Comparison of ENCODE assay signal across 8 cellular contexts in the genomic region with DNA sequence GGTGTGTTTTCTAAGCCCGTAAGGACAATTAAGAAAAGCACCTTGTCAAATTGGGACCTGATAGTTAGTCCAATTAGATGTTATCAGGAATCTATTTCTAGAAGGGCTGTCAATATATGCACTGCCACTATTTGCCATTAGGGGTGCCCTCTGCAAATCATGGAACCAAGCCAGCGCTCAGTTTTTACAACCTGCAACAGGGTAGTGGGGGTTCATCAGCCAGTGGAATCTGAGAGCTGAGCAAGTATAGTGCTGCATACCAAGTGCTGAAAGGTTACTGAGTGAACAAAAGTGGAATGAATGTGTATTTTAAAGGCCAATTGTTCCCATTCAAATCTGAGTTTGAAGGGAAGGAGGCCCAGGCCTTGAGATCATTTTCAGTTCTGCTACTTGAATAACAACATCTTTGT. TPM values are rescaled to one million over a fixed set of nuclear protein-coding genes. Genes with fewer than 3 reads are reported as not detected.
DNase-seq lines count a peak whose midpoint lies in the region; ATAC-seq and TF ChIP-seq lines count a peak whose summit lies in the region.

No MANE protein-coding gene starts in this region.

- ATAC-seq in GM18861 (IDR thresholded peaks at IDR 0.05; ENCODE audit: unreplicated experiment) (no peak), gastrocnemius medialis (no peak)

- TF ChIP-seq CTCF in C4-2B (conservative IDR thresholded peaks at IDR 0.05), result peak; percentile 92
- peak; percentile 53 for TF ChIP-seq CTCF in GM20000 (IDR thresholded peaks at IDR 0.05; ENCODE audit: extremely low read depth, missing control alignments)
- TF ChIP-seq CTCF in neural progenitor cell (IDR thresholded peaks at IDR 0.05), result peak; percentile 74
- peak in 2 of 5 experiments; percentile 11 to 38 for TF ChIP-seq CTCF in gastrocnemius medialis (IDR thresholded peaks at IDR 0.05 in 4 of 5, conservative IDR thresholded peaks at IDR 0.05 in 1 of 5)

- H2AFZ ChIP-seq in neural progenitor cell (replicated peaks), result no peak overlapping the region

- no peaks in the 10 kb centered on the region for H4K20me1 ChIP-seq in neural progenitor cell (ENCODE audit: low read depth)

- peaks cover 9% of the 10 kb centered on the region for H3K4me1 Mint-ChIP-seq in neural progenitor cell

- no peak for TF ChIP-seq POLR2A in gastrocnemius medialis (IDR thresholded peaks at IDR 0.05)

- no peak overlapping the region for H3K27ac ChIP-seq in C4-2B
- peak overlapping the region; percentile 93 for H3K27ac ChIP-seq in neural progenitor cell
- H3K27ac ChIP-seq in gastrocnemius medialis, result no peak overlapping the region

- H3K27me3 ChIP-seq in neural progenitor cell, result no peaks in the 10 kb centered on the region
- no peaks in the 10 kb centered on the region for H3K27me3 ChIP-seq in gastrocnemius medialis

- peak; percentile 63 for DNase-seq in GM20000 (ENCODE audit: low spot score)
- peak; percentile 34 for DNase-seq in NCI-H2029 (lab: John Stamatoyannopoulos, UW)
- peak; percentile 29 to 39 for DNase-seq in activated CD4-positive, alpha-beta T cell treated with anti-CD3 and anti-CD28 coated beads, Interleukin-2, amount 50 U/mL, for 48 hours
- peak; percentile 42 for DNase-seq in epidermal melanocyte (ENCODE audit: insufficient read length, low spot score)
- DNase-seq in neural progenitor cell (ENCODE audit: low spot score), result peak; percentile 91
- no peak for DNase-seq in gastrocnemius medialis

- no peaks in the 10 kb centered on the region for H3K27me3 Mint-ChIP-seq in neural progenitor cell (ENCODE audit: insufficient read depth, low read depth)

- in situ Hi-C loops in gastrocnemius medialis (cut with MboI; ENCODE audit: low sequenced_read_pairs in 4 of 4), result no loop called here

- no peak overlapping the region for H3K9ac ChIP-seq in neural progenitor cell

- intact Hi-C loops in gastrocnemius medialis (cut with DNase I; ENCODE audit: low total_unique reads), result no loop called here

- H3K4me2 ChIP-seq in neural progenitor cell, result peak overlapping the region; percentile 66

- peaks cover 11% of the 10 kb centered on the region for H3K36me3 Mint-ChIP-seq in neural progenitor cell

- H3K4me3 Mint-ChIP-seq in neural progenitor cell, result no peak overlapping the region

- H3F3A ChIP-seq in neural progenitor cell (ENCODE audit: low read depth), result peaks cover 38% of the 10 kb centered on the region

- H3K36me3 ChIP-seq in neural progenitor cell (peaks cover 9% of the 10 kb centered on the region), gastrocnemius medialis (no peaks in the 10 kb centered on the region)

- H3K27ac Mint-ChIP-seq in neural progenitor cell, result peak overlapping the region; percentile 81

- H3K79me2 ChIP-seq in neural progenitor cell (ENCODE audit: low read depth), result peaks cover 92% of the 10 kb centered on the region

- peaks cover 20% of the 10 kb centered on the region for H3K4me1 ChIP-seq in neural progenitor cell
- H3K4me1 ChIP-seq in gastrocnemius medialis, result no peaks in the 10 kb centered on the region

- H3K9me3 ChIP-seq in neural progenitor cell (ENCODE audit: low read depth), result no peaks in the 10 kb centered on the region
- H3K9me3 ChIP-seq in gastrocnemius medialis, result no peaks in the 10 kb centered on the region

- peak overlapping the region; percentile 3 for H3K4me3 ChIP-seq in neural progenitor cell
- H3K4me3 ChIP-seq in gastrocnemius medialis, result no peak overlapping the region

- H3K9me3 Mint-ChIP-seq in neural progenitor cell, result no peaks in the 10 kb centered on the region

RNA-seq across cellular contexts. Expression of a gene that starts 10.4 kb away (rescaled TPM):
- total RNA-seq in neural progenitor cell (ENCODE audit: low replicate concordance) (44.3 and 51.9 TPM in 2 replicates), gastrocnemius medialis (1 to 10 TPM in 1 of 4 donors, under 1 TPM in 2, not detected in 1; 0.20 to 7.9 (median 0.53) TPM)

RNA-seq across cellular contexts. Expression of a gene that starts 11.0 kb away (rescaled TPM):
- total RNA-seq in neural progenitor cell (ENCODE audit: low replicate concordance), result 166 and 352 TPM in 2 replicates
- 10 to 100 TPM in 2 of 4 donors, 1 to 10 TPM in 2; 4.1 to 17.8 (median 8.7) TPM for total RNA-seq in gastrocnemius medialis

RNA-seq across cellular contexts. Expression of a gene that starts 43.9 kb away (rescaled TPM):
- 20.8 and 24.0 TPM in 2 replicates for total RNA-seq in neural progenitor cell (ENCODE audit: low replicate concordance)
- total RNA-seq in gastrocnemius medialis, result 10 to 100 TPM in 2 of 4 donors, 1 to 10 TPM in 2; 6.7 to 11.7 (median 10.0) TPM

RNA-seq across cellular contexts. Expression of a gene that starts 54.4 kb away (rescaled TPM):
- total RNA-seq in neural progenitor cell (ENCODE audit: low replicate concordance) (13.6 and 17.8 TPM in 2 replicates), gastrocnemius medialis (under 1 TPM in 3 of 4 donors, not detected in 1; 0.29 to 0.95 (median 0.29) TPM)

RNA-seq across cellular contexts. Expression of a gene that starts 59.3 kb away (rescaled TPM):
- total RNA-seq in neural progenitor cell (ENCODE audit: low replicate concordance), result 68.4 and 86.4 TPM in 2 replicates
- 10 to 100 TPM; 16.1 to 17.5 (median 16.3) TPM for total RNA-seq in gastrocnemius medialis

Comparison
In these comparisons a context has a peak if more than half of its experiments do, and no peak if none do; other contexts are left out.
1. DNase-seq: peak in GM20000 (single experiment), NCI-H2029 (single experiment), activated CD4-positive, alpha-beta T cell treated with anti-CD3 and anti-CD28 coated beads, Interleukin-2, amount 50 U/mL, for 48 hours (2 of 2), epidermal melanocyte (single experiment) and neural progenitor cell (single experiment); none in gastrocnemius medialis (0 of 2).